In the genomic region with DNA sequence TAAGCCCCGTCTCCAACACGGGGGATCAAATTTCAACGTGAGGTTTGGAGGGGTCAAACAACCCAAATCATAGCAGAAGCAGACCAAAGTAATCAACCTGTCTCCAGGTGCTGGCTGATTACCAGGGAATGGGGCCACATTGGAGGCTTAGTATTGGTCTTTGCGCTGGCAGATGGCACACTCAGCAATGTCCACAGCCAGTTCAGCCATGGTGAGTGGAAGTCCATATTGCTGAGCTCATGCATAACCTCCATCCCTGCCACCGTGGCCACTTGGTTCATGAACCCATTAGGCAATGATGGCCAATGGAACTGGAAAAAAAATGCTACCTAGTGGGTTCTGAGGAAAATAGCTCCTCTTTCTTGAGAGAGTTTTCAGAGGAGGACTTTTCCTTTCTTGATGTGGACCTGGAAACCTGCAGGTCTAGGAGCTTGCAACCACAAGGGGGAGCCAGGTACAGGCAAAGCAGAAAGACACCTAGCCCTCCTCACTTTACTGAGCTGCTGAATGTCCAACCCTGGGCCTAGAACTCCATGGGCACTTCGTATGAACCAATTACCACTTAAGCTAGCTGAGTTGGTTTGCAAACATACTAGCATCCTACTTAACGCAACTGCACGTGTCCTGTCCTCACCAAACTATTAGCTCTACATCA, we compare ENCODE assay signal across 8 cellular contexts.
DNase-seq lines count a peak whose midpoint lies in the region; ATAC-seq and TF ChIP-seq lines count a peak whose summit lies in the region.

No MANE protein-coding gene starts in this region.

- H3K27me3 Mint-ChIP-seq in activated B cell treated with CpG ODN at 0.5 μM for 24 hours = peaks cover 2% of the 10 kb centered on the region
- peaks cover 7% of the 10 kb centered on the region for H3K27me3 Mint-ChIP-seq in central memory CD8-positive, alpha-beta T cell

- CTCF ChIA-PET in activated B cell treated with CpG ODN at 0.5 μM for 24 hours (lab: Charles Lee) = interaction anchor here (0.7 to 8.3 kb wide), 24 partner anchors 8 to 522 kb away, joined by 3 to 122 read pairs (median 4); a partner anchor contains a TSS

- no peak overlapping the region for H3K27ac Mint-ChIP-seq in activated B cell treated with CpG ODN at 0.5 μM for 24 hours
- no peak overlapping the region for H3K27ac Mint-ChIP-seq in central memory CD8-positive, alpha-beta T cell (ENCODE audit: low read depth)
- no peak overlapping the region for H3K27ac Mint-ChIP-seq in stimulated activated effector memory CD8-positive, alpha-beta T cell treated with anti-CD3 and anti-CD28 coated beads, Interleukin-12 subunit alpha, Interleukin-12 subunit beta, amount 100 ng/mL, for 72 hours

- TF ChIP-seq CTCF in DND-41 (IDR thresholded peaks at IDR 0.05; ENCODE audit: borderline replicate concordance, extremely low read depth, low read length, poor library complexity, severe bottlenecking) = peak; percentile 61
- no peak for TF ChIP-seq CTCF in activated B cell treated with CpG ODN at 0.5 μM for 24 hours (IDR thresholded peaks at IDR 0.05)

- no peak overlapping the region for H3K9ac ChIP-seq in DND-41 (ENCODE audit: low read depth, low read length)

- no peak overlapping the region for H3K4me3 ChIP-seq in DND-41 (ENCODE audit: low read depth in 1 of 2, low read length in 2 of 2)

- no peak overlapping the region for H3K4me2 ChIP-seq in DND-41 (ENCODE audit: insufficient read depth, low read length)

- H3K27me3 ChIP-seq in DND-41 (ENCODE audit: insufficient read depth, low read length, poor library complexity) = peaks cover 3% of the 10 kb centered on the region

- intact Hi-C loops in activated B cell treated with CpG ODN at 0.5 μM for 24 hours (cut with micrococcal nuclease) = loop anchor here (1.0 to 5.0 kb wide), 4 partner anchors 107 to 444 kb away; a partner anchor contains a TSS

- no peaks in the 10 kb centered on the region for H3K4me1 Mint-ChIP-seq in activated B cell treated with CpG ODN at 0.5 μM for 24 hours
- H3K4me1 Mint-ChIP-seq in central memory CD8-positive, alpha-beta T cell = no peaks in the 10 kb centered on the region
- no peaks in the 10 kb centered on the region for H3K4me1 Mint-ChIP-seq in stimulated activated effector memory CD8-positive, alpha-beta T cell treated with anti-CD3 and anti-CD28 coated beads, Interleukin-12 subunit alpha, Interleukin-12 subunit beta, amount 100 ng/mL, for 72 hours

- DNase-seq in DND-41 (peak; percentile 48), KBM-7 (peak; percentile 58), activated B cell treated with CpG ODN at 0.5 μM for 24 hours (peak; percentile 28), medulla oblongata (ENCODE audit: extremely low spot score) (peak; percentile 21), NCI-H2107 treated with DMSO at 0.1 percent for 48 hours (lab: John Stamatoyannopoulos, UW; ENCODE audit: unreplicated experiment) (no peak)
- DNase-seq in central memory CD8-positive, alpha-beta T cell (ENCODE audit: low spot score in 2 of 2) = peak; percentile 45 to 51
- peak; percentile 51 to 66 for DNase-seq in stimulated activated effector memory CD8-positive, alpha-beta T cell treated with anti-CD3 and anti-CD28 coated beads, Interleukin-12 subunit alpha, Interleukin-12 subunit beta, amount 100 ng/mL, for 72 hours (ENCODE audit: low spot score in 2 of 2)

- no peaks in the 10 kb centered on the region for H4K20me1 ChIP-seq in DND-41 (ENCODE audit: insufficient read depth, low read length)

- ATAC-seq in DND-41 (ENCODE audit: insufficient read depth, low read depth) (0 out of 3 replicates have a peak, but pooled peaks have one; percentile 50), GM21390 (IDR thresholded peaks at IDR 0.05; ENCODE audit: unreplicated experiment) (peak; percentile 95), activated B cell treated with CpG ODN at 0.5 μM for 24 hours (ENCODE audit: low read depth) (peak; percentile 58)
- no peak for ATAC-seq in central memory CD8-positive, alpha-beta T cell (replicated peaks; ENCODE audit: extremely low read depth, poor library complexity, severe bottlenecking)
- peak; percentile 81 for ATAC-seq in stimulated activated effector memory CD8-positive, alpha-beta T cell treated with anti-CD3 and anti-CD28 coated beads, Interleukin-12 subunit alpha, Interleukin-12 subunit beta, amount 100 ng/mL, for 72 hours

- H3K36me3 Mint-ChIP-seq in activated B cell treated with CpG ODN at 0.5 μM for 24 hours (ENCODE audit: low read depth) = no peaks in the 10 kb centered on the region
- no peaks in the 10 kb centered on the region for H3K36me3 Mint-ChIP-seq in central memory CD8-positive, alpha-beta T cell (ENCODE audit: insufficient read depth)
- no peaks in the 10 kb centered on the region for H3K36me3 Mint-ChIP-seq in stimulated activated effector memory CD8-positive, alpha-beta T cell treated with anti-CD3 and anti-CD28 coated beads, Interleukin-12 subunit alpha, Interleukin-12 subunit beta, amount 100 ng/mL, for 72 hours

- no peak overlapping the region for H3K27ac ChIP-seq in DND-41 (ENCODE audit: low read length)

- no peaks in the 10 kb centered on the region for H3K79me2 ChIP-seq in DND-41 (ENCODE audit: insufficient read depth, low read length)

- no peak overlapping the region for H2AFZ ChIP-seq in DND-41 (ENCODE audit: low read depth, low read length)

- no peaks in the 10 kb centered on the region for H3K9me3 ChIP-seq in DND-41 (ENCODE audit: insufficient read depth, low read length, severe bottlenecking)

- no peaks in the 10 kb centered on the region for H3K4me1 ChIP-seq in DND-41 (ENCODE audit: insufficient read depth, low read length)

- H3K36me3 ChIP-seq in DND-41 (ENCODE audit: insufficient read depth, low read length) = no peaks in the 10 kb centered on the region

- POLR2A ChIA-PET in activated B cell treated with CpG ODN at 0.5 μM for 24 hours (lab: Charles Lee) = interaction anchor here (1.5 kb wide), 1 partner anchor 249 kb away, joined by 5 read pairs; no protein-coding TSS in a partner anchor

- H3K4me3 Mint-ChIP-seq in activated B cell treated with CpG ODN at 0.5 μM for 24 hours = no peak overlapping the region
- H3K4me3 Mint-ChIP-seq in central memory CD8-positive, alpha-beta T cell = no peak overlapping the region
- no peak overlapping the region for H3K4me3 Mint-ChIP-seq in stimulated activated effector memory CD8-positive, alpha-beta T cell treated with anti-CD3 and anti-CD28 coated beads, Interleukin-12 subunit alpha, Interleukin-12 subunit beta, amount 100 ng/mL, for 72 hours

- in situ Hi-C loops in KBM-7 (cut with MboI; ENCODE audit: low pct_unique_long_range_greater_than_20kb, low sequenced_read_pairs) = no loop called here

- no peaks in the 10 kb centered on the region for H3K9me3 Mint-ChIP-seq in activated B cell treated with CpG ODN at 0.5 μM for 24 hours
- no peaks in the 10 kb centered on the region for H3K9me3 Mint-ChIP-seq in central memory CD8-positive, alpha-beta T cell
- H3K9me3 Mint-ChIP-seq in stimulated activated effector memory CD8-positive, alpha-beta T cell treated with anti-CD3 and anti-CD28 coated beads, Interleukin-12 subunit alpha, Interleukin-12 subunit beta, amount 100 ng/mL, for 72 hours = no peaks in the 10 kb centered on the region
